In genomic region chr14:100606687-100607610, GRCh38 we compare ENCODE assay signal across 1 cellular context.
TF ChIP-seq lines count a peak whose summit lies in the region.

No MANE protein-coding gene starts in this region.

TF ChIP-seq in Ishikawa, 13 proteins besides CTCF, POLR2A, EP300 and RAD21 (continued from another document):
- TF ChIP-seq USF1 (IDR thresholded peaks at IDR 0.05): peak; percentile 78
